In the genomic region with DNA sequence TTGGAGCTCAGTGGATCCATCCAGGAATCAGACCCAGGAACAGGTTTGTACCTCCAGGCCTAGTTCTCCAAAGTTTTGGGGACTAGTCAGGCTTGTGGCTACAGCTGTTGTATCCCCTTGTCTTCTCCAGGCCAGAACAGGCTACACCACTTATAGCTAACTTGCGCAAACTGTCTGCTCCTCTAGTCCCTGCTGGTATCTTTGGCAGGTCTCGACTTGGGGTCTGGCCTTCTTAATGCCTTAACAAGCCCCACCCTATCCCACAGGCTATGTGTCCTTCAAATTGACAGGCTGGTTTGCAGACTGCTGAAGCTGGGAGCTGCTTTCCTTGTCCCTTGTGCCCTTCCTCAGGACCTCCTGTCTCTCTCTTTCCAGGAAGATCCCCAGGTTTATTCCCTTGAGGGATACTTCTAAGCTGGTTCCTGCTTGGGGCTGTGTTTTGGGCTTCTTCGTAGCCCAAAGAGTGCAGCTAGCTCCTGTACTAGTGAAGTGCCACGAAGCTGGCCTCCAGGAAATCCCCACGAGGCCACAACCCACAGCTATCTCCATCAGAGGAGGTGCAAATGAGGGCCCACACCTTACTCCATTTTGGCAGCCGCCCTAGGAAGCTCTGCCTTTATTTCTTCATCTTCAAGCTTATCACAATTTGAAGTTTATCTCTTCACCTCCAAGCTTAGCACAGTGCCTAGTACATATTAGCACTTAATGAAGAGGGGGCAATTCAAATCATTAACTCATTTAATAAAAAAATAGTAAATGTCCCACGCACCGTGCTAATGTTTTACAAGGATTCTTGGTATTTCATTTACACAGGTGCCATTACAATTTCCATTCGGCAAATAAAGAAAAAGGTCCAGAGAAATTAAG, we compare ENCODE assay signal across 8 cellular contexts. TPM values are rescaled to one million over a fixed set of nuclear protein-coding genes. Genes with fewer than 3 reads are reported as not detected.
DNase-seq lines count a peak whose midpoint lies in the region; ATAC-seq and TF ChIP-seq lines count a peak whose summit lies in the region.

No MANE protein-coding gene starts in this region.

- H3K27ac ChIP-seq in brain microvascular endothelial cell (peak overlapping the region; percentile 57), muscle layer of duodenum (ENCODE audit: low read length) (peak overlapping the region; percentile 70), urinary bladder (ENCODE audit: low read depth) (no peak overlapping the region)

- peaks cover 8 to 23% of the 10 kb centered on the region in 2 donors for H3K4me1 ChIP-seq in muscle layer of duodenum (ENCODE audit: control insufficient read depth in 1 of 2, insufficient read depth in 2 of 2, low read length in 2 of 2)
- no peaks in the 10 kb centered on the region for H3K4me1 ChIP-seq in urinary bladder (ENCODE audit: insufficient read depth)

- peak overlapping the region; percentile 52 for H3K4me3 ChIP-seq in BJ (ENCODE audit: low read depth, low read length)
- H3K4me3 ChIP-seq in brain microvascular endothelial cell (ENCODE audit: low read depth, low read length) = peak overlapping the region; percentile 100
- peak overlapping the region; percentile 89 to 98 for H3K4me3 ChIP-seq in muscle layer of duodenum (ENCODE audit: low read depth in 1 of 2, low read length in 2 of 2)
- H3K4me3 ChIP-seq in urinary bladder (ENCODE audit: low read depth, low read length) = peak overlapping the region; percentile 76

- ATAC-seq in HG03175 (IDR thresholded peaks at IDR 0.05; ENCODE audit: unreplicated experiment) (no peak), GM19324 (IDR thresholded peaks at IDR 0.05; ENCODE audit: low FRiP score, unreplicated experiment) (no peak), GM18517 (IDR thresholded peaks at IDR 0.05; ENCODE audit: unreplicated experiment) (no peak)

- TF ChIP-seq CTCF in BJ (IDR thresholded peaks at IDR 0.05; ENCODE audit: insufficient read depth, low read depth, low read length) (no peak), brain microvascular endothelial cell (IDR thresholded peaks at IDR 0.05; ENCODE audit: low read depth, low read length, missing control alignments) (no peak)

- CTCF ChIA-PET in BJ (lab: Yijun Ruan, JAX) = interaction anchor here (0.7 to 2.5 kb wide), 9 partner anchors 10 to 1291 kb away, joined by 3 to 11 read pairs (median 4); partner anchors contain the start of gene SLC6A9

- no peaks in the 10 kb centered on the region for H3K9me3 ChIP-seq in muscle layer of duodenum (ENCODE audit: control insufficient read depth in 1 of 2, low read length in 2 of 2)

- POLR2A ChIA-PET in BJ (lab: Charles Lee) = interaction anchor here (0.7 kb wide), 1 partner anchor 14 kb away, joined by 4 read pairs; no protein-coding TSS in a partner anchor

- no peak for DNase-seq in BJ (ENCODE audit: low read depth)
- DNase-seq in NCI-H69 (lab: John Stamatoyannopoulos, UW) = peak; percentile 9
- DNase-seq in brain microvascular endothelial cell = no peak

- in situ Hi-C loops in brain microvascular endothelial cell (cut with HindIII; ENCODE audit: low pct_ligation_motif_present, low sequenced_read_pairs) = no loop called here

- H3K27me3 ChIP-seq in BJ (ENCODE audit: control insufficient read depth, insufficient read depth, low read length) (no peaks in the 10 kb centered on the region), brain microvascular endothelial cell (replicated peaks) (no peaks in the 10 kb centered on the region), muscle layer of duodenum (ENCODE audit: low read depth, low read length) (no peaks in the 10 kb centered on the region)

- H3K36me3 ChIP-seq in BJ (ENCODE audit: control insufficient read depth, insufficient read depth, low read length) = 0 out of 2 replicates have a peak, but pooled peaks cover 2% of the 10 kb centered on the region
- H3K36me3 ChIP-seq in brain microvascular endothelial cell (replicated peaks) = peaks cover 6% of the 10 kb centered on the region
- H3K36me3 ChIP-seq in muscle layer of duodenum (ENCODE audit: control insufficient read depth in 1 of 2, insufficient read depth in 2 of 2, low read length in 2 of 2) = peaks cover 0 to 15% of the 10 kb centered on the region in 2 donors
- no peaks in the 10 kb centered on the region for H3K36me3 ChIP-seq in urinary bladder (ENCODE audit: insufficient read depth)

- WGBS in urinary bladder = 43% methylated on average over 9 of the region's 9 CpGs

RNA-seq across cellular contexts. Expression of gene DMAP1, which starts 0.7 kb away (rescaled TPM):
- 32.4 and 45.1 TPM in 2 replicates for polyA plus RNA-seq in BJ (2011; rRNA removed)
- polyA minus RNA-seq in BJ (2011; rRNA and poly(A)+ RNA removed) = 34.6 and 42.4 TPM in 2 replicates
- 17.2 TPM for total RNA-seq in urinary bladder
- 33.7 TPM for polyA plus RNA-seq in urinary bladder
